20 cellular contexts compared by ENCODE assay signal in the genomic region with DNA sequence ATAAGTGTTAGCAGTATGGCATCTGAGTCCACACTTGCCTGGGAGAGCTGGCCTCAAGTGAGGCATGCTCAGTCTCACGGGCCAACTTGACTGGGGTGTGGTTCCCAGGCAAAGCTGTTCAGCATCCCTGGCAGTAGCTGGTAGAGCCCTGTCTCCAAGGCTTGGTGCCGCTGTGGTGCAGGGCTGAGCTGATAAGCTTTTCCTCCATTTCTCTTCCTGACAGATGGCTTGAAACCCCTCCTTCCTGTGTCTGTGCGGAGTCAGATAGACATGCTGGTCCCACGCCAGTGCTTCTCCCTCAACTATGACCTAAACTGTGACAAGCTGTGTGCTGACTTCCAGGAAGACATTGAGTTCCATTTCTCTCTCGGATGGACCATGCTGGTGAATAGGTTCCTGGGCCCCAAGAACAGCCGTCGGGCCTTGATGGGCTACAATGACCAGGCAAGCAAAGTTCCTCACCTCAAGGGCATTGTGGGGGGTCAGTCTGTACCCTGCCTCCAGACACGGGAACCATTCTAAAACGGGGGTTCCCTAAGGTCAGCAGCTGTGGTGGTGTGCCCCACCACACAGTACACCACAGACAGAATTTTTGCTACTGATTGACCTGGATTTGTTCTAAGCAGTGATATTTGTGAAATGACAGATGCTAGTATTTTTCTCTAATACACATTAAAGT. TPM values are rescaled to one million over a fixed set of nuclear protein-coding genes. Genes with fewer than 3 reads are reported as not detected.
DNase-seq lines count a peak whose midpoint lies in the region; ATAC-seq, FAIRE-seq and TF ChIP-seq lines count a peak whose summit lies in the region.
"Had no signal": no experiment of that assay in that cellular context is flagged by ENCODE, and none has a peak within 500 bp of the region (broad histone marks: within the 10 kb centered on the region; RNA-seq: fewer than 3 reads in every experiment).

No MANE protein-coding gene starts in this region.

- H3K36me3 ChIP-seq in K562 (ENCODE audit: control insufficient read depth, insufficient read depth, low read length) (peaks cover 86% of the 10 kb centered on the region), neural progenitor cell (no peaks in the 10 kb centered on the region)

- in situ Hi-C loops in K562 (cut with MboI) (no loop called here), GM13977 (cut with MboI; ENCODE audit: low pct_unique_long_range_greater_than_20kb, low sequenced_read_pairs, unreplicated experiment) (no loop called here)

- H3K4me2 ChIP-seq in K562 (ENCODE audit: insufficient read depth, low read length): peak overlapping the region; percentile 69
- no peak overlapping the region for H3K4me2 ChIP-seq in neural progenitor cell

- H2AFZ ChIP-seq in K562 (ENCODE audit: low read depth, low read length) (peak overlapping the region; percentile 14; the same call in 1 of the 2 replicates), neural progenitor cell (replicated peaks) (no peak overlapping the region)

- peak; percentile 100 for FAIRE-seq in K562 (lab: Jason Lieb, UNC)
- FAIRE-seq: kidney had no signal

- TF ChIP-seq EP300 in K562 (IDR thresholded peaks at IDR 0.05; ENCODE audit: low read length): peak; percentile 90

- TF ChIP-seq CTCF in K562 (IDR thresholded peaks at IDR 0.05 in 2 of 3, conservative IDR thresholded peaks at IDR 0.05 in 1 of 3; ENCODE audit: insufficient read depth in 2 of 3, low read depth in 1 of 3, low read length in 3 of 3) (peak; percentile 12 to 37 (median 19); a peak in 2 of 6 replicates), neural progenitor cell (IDR thresholded peaks at IDR 0.05) (no peak), GM13977 (IDR thresholded peaks at IDR 0.05; ENCODE audit: extremely low read depth, insufficient read depth, missing control alignments) (no peak)

- TF ChIP-seq POLR2A in K562 (conservative IDR thresholded peaks at IDR 0.05): no peak

- BruUV-seq in K562 (replicated peaks; lab: Mats Ljungman, UMichigan): no TSS peak

- no peak for DNase-seq in activated CD4-positive, alpha-beta T cell treated with anti-CD3 and anti-CD28 coated beads for 36 hours
- no peak for DNase-seq in activated CD4-positive, alpha-beta T cell treated with anti-CD3 and anti-CD28 coated beads, Interleukin-2, amount 10 ng/mL, durations not matched to agents 7 days and 5 days
- peak in 73 of 76 experiments; percentile 14 to 96 (median 84) for DNase-seq in HUDEP-2 (lab: John Stamatoyannopoulos, UW; ENCODE audit: unreplicated experiment in 76 of 76)
- DNase-seq in K562 (ENCODE audit: extremely low read depth in 1 of 4, low spot score in 3 of 4): peak; percentile 67 to 97 (median 84)
- DNase-seq in neural progenitor cell (ENCODE audit: low spot score): no peak
- no peak for DNase-seq in NCI-H1417 treated with DMSO at 0.1 percent for 48 hours (lab: John Stamatoyannopoulos, UW)
- no peak for DNase-seq in activated naive CD4-positive, alpha-beta T cell (lab: John Stamatoyannopoulos, UW)
- DNase-seq in GM13977 (ENCODE audit: low spot score): no peak
- DNase-seq: 8988T, activated gamma-delta T cell, amygdala, cerebellar nuclear complex, endodermal cell, kidney, NCI-H2081, psoas muscle, T-cell had no signal

- H3K9ac ChIP-seq in K562 (ENCODE audit: insufficient read depth in 1 of 2, low read depth in 2 of 2, low read length in 2 of 2): peak overlapping the region; percentile 27 to 43; a peak in 3 of 4 replicates
- H3K9ac ChIP-seq in neural progenitor cell: no peak overlapping the region

- H3K9me3 Mint-ChIP-seq in activated CD4-positive, alpha-beta T cell treated with anti-CD3 and anti-CD28 coated beads for 36 hours (ENCODE audit: low read depth): no peaks in the 10 kb centered on the region
- H3K9me3 Mint-ChIP-seq in activated CD4-positive, alpha-beta T cell treated with anti-CD3 and anti-CD28 coated beads, Interleukin-2, amount 10 ng/mL, durations not matched to agents 7 days and 5 days: no peaks in the 10 kb centered on the region
- H3K9me3 Mint-ChIP-seq in neural progenitor cell: no peaks in the 10 kb centered on the region
- H3K9me3 Mint-ChIP-seq: nephron, T-cell had no signal

- H3K36me3 Mint-ChIP-seq in activated CD4-positive, alpha-beta T cell treated with anti-CD3 and anti-CD28 coated beads for 36 hours (ENCODE audit: low read depth): peaks cover 73% of the 10 kb centered on the region
- H3K36me3 Mint-ChIP-seq in activated CD4-positive, alpha-beta T cell treated with anti-CD3 and anti-CD28 coated beads, Interleukin-2, amount 10 ng/mL, durations not matched to agents 7 days and 5 days (ENCODE audit: low read depth): peaks cover 69% of the 10 kb centered on the region
- H3K36me3 Mint-ChIP-seq in neural progenitor cell: peaks cover 50% of the 10 kb centered on the region

- peak overlapping the region; percentile 77 for H3K27ac ChIP-seq in K562 (ENCODE audit: extremely low read depth, low read depth, low read length)
- H3K27ac ChIP-seq in neural progenitor cell: no peak overlapping the region
- H3K27ac ChIP-seq: thoracic aorta had no signal

- H3F3A ChIP-seq in neural progenitor cell (ENCODE audit: low read depth): peaks cover 7% of the 10 kb centered on the region

- CTCF ChIA-PET in activated CD4-positive, alpha-beta T cell treated with anti-CD3 and anti-CD28 coated beads for 36 hours (lab: Charles Lee): interaction anchor here (0.6 kb wide), 1 partner anchor 74 kb away, joined by 3 read pairs; no protein-coding TSS in a partner anchor
- CTCF ChIA-PET in activated CD4-positive, alpha-beta T cell treated with anti-CD3 and anti-CD28 coated beads, Interleukin-2, amount 10 ng/mL, durations not matched to agents 7 days and 5 days (lab: Charles Lee): interaction anchor here (0.8 to 1.4 kb wide), 5 partner anchors 8 to 25 kb away, joined by 3 to 5 read pairs (median 3); no protein-coding TSS in a partner anchor
- CTCF ChIA-PET in K562 (lab: Yijun Ruan, JAX; ENCODE audit: low intra/inter-chr PET ratio): no interaction called here

- no peaks in the 10 kb centered on the region for H3K27me3 Mint-ChIP-seq in activated CD4-positive, alpha-beta T cell treated with anti-CD3 and anti-CD28 coated beads for 36 hours
- H3K27me3 Mint-ChIP-seq in activated CD4-positive, alpha-beta T cell treated with anti-CD3 and anti-CD28 coated beads, Interleukin-2, amount 10 ng/mL, durations not matched to agents 7 days and 5 days: no peaks in the 10 kb centered on the region
- H3K27me3 Mint-ChIP-seq in neural progenitor cell (ENCODE audit: insufficient read depth, low read depth): peaks cover 3% of the 10 kb centered on the region
- H3K27me3 Mint-ChIP-seq: T-cell had no signal

- no peak overlapping the region for H3K4me3 ChIP-seq in K562
- no peak overlapping the region for H3K4me3 ChIP-seq in neural progenitor cell
- H3K4me3 ChIP-seq: psoas muscle, thoracic aorta had no signal

- H4K20me1 ChIP-seq in K562 (replicated peaks; ENCODE audit: control insufficient read depth, insufficient read depth, low read length): no peaks in the 10 kb centered on the region
- H4K20me1 ChIP-seq in neural progenitor cell (ENCODE audit: low read depth): no peaks in the 10 kb centered on the region

- TF ChIP-seq RAD21 in K562 (CRISPR knock-in tag; conservative IDR thresholded peaks at IDR 0.05 in 1 of 2, IDR thresholded peaks at IDR 0.05 in 1 of 2): peak in 1 of 2 experiments; percentile 59; a peak in 2 of 4 replicates

- no peak overlapping the region for H3K4me3 Mint-ChIP-seq in activated CD4-positive, alpha-beta T cell treated with anti-CD3 and anti-CD28 coated beads for 36 hours
- H3K4me3 Mint-ChIP-seq in activated CD4-positive, alpha-beta T cell treated with anti-CD3 and anti-CD28 coated beads, Interleukin-2, amount 10 ng/mL, durations not matched to agents 7 days and 5 days: no peak overlapping the region
- H3K4me3 Mint-ChIP-seq in neural progenitor cell: no peak overlapping the region
- H3K4me3 Mint-ChIP-seq: endodermal cell, nephron, T-cell had no signal

- POLR2A ChIA-PET in activated CD4-positive, alpha-beta T cell treated with anti-CD3 and anti-CD28 coated beads for 36 hours (lab: Charles Lee): no interaction called here
- POLR2A ChIA-PET in activated CD4-positive, alpha-beta T cell treated with anti-CD3 and anti-CD28 coated beads, Interleukin-2, amount 10 ng/mL, durations not matched to agents 7 days and 5 days (lab: Charles Lee): no interaction called here
- POLR2A ChIA-PET in K562 (lab: Yijun Ruan, JAX): interaction anchor here (0.6 to 5.0 kb wide), 12 partner anchors 9 to 119 kb away, joined by 3 to 52 read pairs (median 5); partner anchors contain the start of genes MFN2 and MIIP

- WGBS in K562 (ENCODE audit: insufficient coverage, low coverage, missing lambda C conversion rate): 21% methylated on average over 9 of the region's 9 CpGs

- H3K27me3 ChIP-seq in K562 (ENCODE audit: control insufficient read depth in 2 of 2, insufficient read depth in 2 of 2, low read length in 2 of 2) (no peaks in the 10 kb centered on the region), neural progenitor cell (no peaks in the 10 kb centered on the region)

- H3K27ac Mint-ChIP-seq in activated CD4-positive, alpha-beta T cell treated with anti-CD3 and anti-CD28 coated beads for 36 hours: peak overlapping the region; percentile 12
- no peak overlapping the region for H3K27ac Mint-ChIP-seq in activated CD4-positive, alpha-beta T cell treated with anti-CD3 and anti-CD28 coated beads, Interleukin-2, amount 10 ng/mL, durations not matched to agents 7 days and 5 days
- H3K27ac Mint-ChIP-seq in neural progenitor cell: peak overlapping the region; percentile 6
- H3K27ac Mint-ChIP-seq: endodermal cell, nephron, T-cell had no signal

- H3K4me1 Mint-ChIP-seq in activated CD4-positive, alpha-beta T cell treated with anti-CD3 and anti-CD28 coated beads for 36 hours: no peaks in the 10 kb centered on the region
- H3K4me1 Mint-ChIP-seq in activated CD4-positive, alpha-beta T cell treated with anti-CD3 and anti-CD28 coated beads, Interleukin-2, amount 10 ng/mL, durations not matched to agents 7 days and 5 days: no peaks in the 10 kb centered on the region
- peaks cover 16% of the 10 kb centered on the region for H3K4me1 Mint-ChIP-seq in neural progenitor cell
- H3K4me1 Mint-ChIP-seq: nephron, T-cell had no signal

- H3K4me1 ChIP-seq in K562 (replicated peaks in 1 of 2; ENCODE audit: control insufficient read depth in 2 of 2, insufficient read depth in 2 of 2, low read length in 2 of 2) (peaks cover 23 to 34% of the 10 kb centered on the region in 2 experiments; a peak in 4 of 5 replicates), neural progenitor cell (no peaks in the 10 kb centered on the region)
- H3K4me1 ChIP-seq: psoas muscle had no signal

- no peak for ATAC-seq in activated CD4-positive, alpha-beta T cell treated with anti-CD3 and anti-CD28 coated beads for 36 hours
- peak; percentile 88 for ATAC-seq in K562
- ATAC-seq: T-cell had no signal

- peaks cover 11% of the 10 kb centered on the region; the same call in 2 of the 3 replicates for H3K79me2 ChIP-seq in K562 (ENCODE audit: control insufficient read depth, insufficient read depth, low read length)
- H3K79me2 ChIP-seq in neural progenitor cell (ENCODE audit: low read depth): no peaks in the 10 kb centered on the region

- no peaks in the 10 kb centered on the region for H3K9me3 ChIP-seq in K562 (replicated peaks; ENCODE audit: control insufficient read depth, insufficient read depth, low read depth, low read length)
- H3K9me3 ChIP-seq in neural progenitor cell (ENCODE audit: low read depth): no peaks in the 10 kb centered on the region
- H3K9me3 ChIP-seq: psoas muscle, thoracic aorta had no signal

- no peaks in the 10 kb centered on the region for H3K9me1 ChIP-seq in K562 (ENCODE audit: control insufficient read depth, insufficient read depth, low read length)

- intact Hi-C loops in activated CD4-positive, alpha-beta T cell treated with anti-CD3 and anti-CD28 coated beads for 36 hours (cut with DNase I, micrococcal nuclease): no loop called here
- intact Hi-C loops in K562 (cut with micrococcal nuclease): loop anchor here (1.0 to 2.0 kb wide), 3 partner anchors 8 to 26 kb away; partner anchors contain the start of gene MIIP

RNA-seq across cellular contexts. Expression of gene MIIP, which starts 13.7 kb away (rescaled TPM):
- total RNA-seq in activated CD4-positive, alpha-beta T cell treated with anti-CD3 and anti-CD28 coated beads for 36 hours: 10 to 100 TPM; 30.2 to 31.5 TPM
- total RNA-seq in activated CD4-positive, alpha-beta T cell treated with anti-CD3 and anti-CD28 coated beads, Interleukin-2, amount 10 ng/mL, durations not matched to agents 7 days and 5 days: 10 to 100 TPM; 33.7 to 43.7 TPM
- total RNA-seq in K562 (2011; cell fraction: chromatin; rRNA removed; ENCODE audit: low replicate concordance): 73.6 and 259 TPM in 2 replicates
- 259 and 285 TPM in 2 replicates for total RNA-seq in K562 (2011; cell fraction: nucleolus; rRNA removed)
- 145 and 161 TPM in 2 replicates for total RNA-seq in K562 (2011; cell fraction: nucleoplasm; rRNA removed)
- total RNA-seq in K562 (2014; rRNA removed): 117 and 131 TPM in 2 replicates
- 11.8 and 17.2 TPM in 2 replicates for total RNA-seq in K562 (2014; rRNA removed; fragmentation: Illumina TruSeq; extraction: Trizol)
- 50.7 and 55.6 TPM in 2 replicates for total RNA-seq in K562 (2015; rRNA removed; fragmentation: Illumina TruSeq; extraction: Trizol)
- total RNA-seq in K562 (2021): 92.8 and 102 TPM in 2 replicates
- 48.3 and 113 TPM in 2 replicates for polyA plus RNA-seq in K562 (2011; rRNA removed)
- polyA plus RNA-seq in K562 (2011; cell fraction: cytosol; rRNA removed): 79.2 and 124 TPM in 2 replicates
- 514 and 538 TPM in 2 replicates for polyA plus RNA-seq in K562 (2011; cell fraction: nucleus; rRNA removed)
- polyA plus RNA-seq in K562 (2012): 79.3 and 134 TPM in 2 replicates
- 30.8 and 57.5 TPM in 2 replicates for polyA plus RNA-seq in K562 (2014; fragmentation: Illumina TruSeq; extraction: Trizol)
- polyA plus RNA-seq in K562 (2014; fragmentation: Nextera tagmentation; extraction: Ambion mirVana): 1 to 10 TPM; 2.5 to 5.1 TPM
- 105 and 108 TPM in 2 replicates for polyA plus RNA-seq in K562 (2014; rRNA removed)
- polyA minus RNA-seq in K562 (2011; rRNA and poly(A)+ RNA removed): 15.8 and 16.2 TPM in 2 replicates
- polyA minus RNA-seq in K562 (2011; cell fraction: cytosol; rRNA and poly(A)+ RNA removed): 26.3 and 43.2 TPM in 2 replicates
- polyA minus RNA-seq in K562 (2011; cell fraction: nucleus; rRNA and poly(A)+ RNA removed): 54.1 and 78.2 TPM in 2 replicates
- 26.3 and 83.4 TPM in 2 replicates for total RNA-seq in neural progenitor cell (ENCODE audit: low replicate concordance)

RNA-seq across cellular contexts. Expression of gene MFN2, which starts 25.4 kb away (rescaled TPM):
- 10 to 100 TPM; 52.5 to 71.6 TPM for total RNA-seq in activated CD4-positive, alpha-beta T cell treated with anti-CD3 and anti-CD28 coated beads for 36 hours
- total RNA-seq in activated CD4-positive, alpha-beta T cell treated with anti-CD3 and anti-CD28 coated beads, Interleukin-2, amount 10 ng/mL, durations not matched to agents 7 days and 5 days: 10 to 100 TPM; 46.3 to 60.3 TPM
- 133 and 181 TPM in 2 replicates for total RNA-seq in K562 (2011; cell fraction: chromatin; rRNA removed; ENCODE audit: low replicate concordance)
- total RNA-seq in K562 (2011; cell fraction: nucleolus; rRNA removed): 106 and 110 TPM in 2 replicates
- total RNA-seq in K562 (2011; cell fraction: nucleoplasm; rRNA removed): 88.2 and 107 TPM in 2 replicates
- total RNA-seq in K562 (2014; rRNA removed): 95.4 and 108 TPM in 2 replicates
- 87.1 and 109 TPM in 2 replicates for total RNA-seq in K562 (2014; rRNA removed; fragmentation: Illumina TruSeq; extraction: Trizol)
- 79.6 and 82.9 TPM in 2 replicates for total RNA-seq in K562 (2015; rRNA removed; fragmentation: Illumina TruSeq; extraction: Trizol)
- 147 and 158 TPM in 2 replicates for total RNA-seq in K562 (2021)
- polyA plus RNA-seq in K562 (2011; rRNA removed): 83.4 and 112 TPM in 2 replicates
- polyA plus RNA-seq in K562 (2011; cell fraction: cytosol; rRNA removed): 74.2 and 81.7 TPM in 2 replicates
- 185 and 193 TPM in 2 replicates for polyA plus RNA-seq in K562 (2011; cell fraction: nucleus; rRNA removed)
- 74.5 and 123 TPM in 2 replicates for polyA plus RNA-seq in K562 (2012)
- polyA plus RNA-seq in K562 (2014; fragmentation: Illumina TruSeq; extraction: Trizol): 139 and 165 TPM in 2 replicates
- polyA plus RNA-seq in K562 (2014; fragmentation: Nextera tagmentation; extraction: Ambion mirVana): 10 to 100 TPM; 10.5 to 14.0 TPM
- polyA plus RNA-seq in K562 (2014; rRNA removed): 94.6 and 99.9 TPM in 2 replicates
- 105 and 127 TPM in 2 replicates for polyA minus RNA-seq in K562 (2011; rRNA and poly(A)+ RNA removed)
- 52.3 and 57.5 TPM in 2 replicates for polyA minus RNA-seq in K562 (2011; cell fraction: cytosol; rRNA and poly(A)+ RNA removed)
- polyA minus RNA-seq in K562 (2011; cell fraction: nucleus; rRNA and poly(A)+ RNA removed): 38.1 and 91.4 TPM in 2 replicates
- total RNA-seq in neural progenitor cell (ENCODE audit: low replicate concordance): 29.6 and 41.9 TPM in 2 replicates

RNA-seq across cellular contexts. Expression of gene TNFRSF8, which starts 57.5 kb away (rescaled TPM):
- total RNA-seq in activated CD4-positive, alpha-beta T cell treated with anti-CD3 and anti-CD28 coated beads for 36 hours: 10 to 100 TPM; 15.7 to 16.3 TPM
- 1 to 10 TPM; 6.0 to 6.5 TPM for total RNA-seq in activated CD4-positive, alpha-beta T cell treated with anti-CD3 and anti-CD28 coated beads, Interleukin-2, amount 10 ng/mL, durations not matched to agents 7 days and 5 days
- total RNA-seq in K562 (2011; cell fraction: chromatin; rRNA removed; ENCODE audit: low replicate concordance): 14.4 and 37.6 TPM in 2 replicates
- total RNA-seq in K562 (2011; cell fraction: nucleolus; rRNA removed): 36.7 and 39.3 TPM in 2 replicates
- 23.4 and 24.7 TPM in 2 replicates for total RNA-seq in K562 (2011; cell fraction: nucleoplasm; rRNA removed)
- total RNA-seq in K562 (2014; rRNA removed) (22.2 and 27.1 TPM in 2 replicates), K562 (2014; rRNA removed; fragmentation: Illumina TruSeq; extraction: Trizol) (5.9 and 8.7 TPM in 2 replicates), K562 (2015; rRNA removed; fragmentation: Illumina TruSeq; extraction: Trizol) (17.1 and 18.9 TPM in 2 replicates), K562 (2021) (38.4 and 40.2 TPM in 2 replicates), neural progenitor cell (ENCODE audit: low replicate concordance) (not detected in 2 replicates)
- polyA plus RNA-seq in K562 (2011; rRNA removed) (5.6 and 12.0 TPM in 2 replicates), K562 (2014; fragmentation: Illumina TruSeq; extraction: Trizol) (22.4 and 24.4 TPM in 2 replicates), K562 (2014; fragmentation: Nextera tagmentation; extraction: Ambion mirVana) (1 to 10 TPM; 3.5 to 3.7 TPM), K562 (2014; rRNA removed) (18.2 and 19.9 TPM in 2 replicates)
- polyA plus RNA-seq in K562 (2011; cell fraction: cytosol; rRNA removed): 10.7 and 17.1 TPM in 2 replicates
- polyA plus RNA-seq in K562 (2011; cell fraction: nucleus; rRNA removed): 8.7 and 10.8 TPM in 2 replicates
- polyA plus RNA-seq in K562 (2012): 23.2 and 39.4 TPM in 2 replicates
- polyA minus RNA-seq in K562 (2011; rRNA and poly(A)+ RNA removed): 6.5 and 7.8 TPM in 2 replicates
- polyA minus RNA-seq in K562 (2011; cell fraction: cytosol; rRNA and poly(A)+ RNA removed): 14.6 and 16.9 TPM in 2 replicates
- polyA minus RNA-seq in K562 (2011; cell fraction: nucleus; rRNA and poly(A)+ RNA removed): 5.3 and 7.6 TPM in 2 replicates
- polyA plus RNA-seq: BJ had no signal

Comparison
In these comparisons a context has a peak if more than half of its experiments do, and no peak if none do; other contexts are left out.
1. DNase-seq: peak in HUDEP-2 (73 of 76) and K562 (4 of 4); none in activated CD4-positive, alpha-beta T cell treated with anti-CD3 and anti-CD28 coated beads for 36 hours (single experiment), activated CD4-positive, alpha-beta T cell treated with anti-CD3 and anti-CD28 coated beads, Interleukin-2, amount 10 ng/mL, durations not matched to agents 7 days and 5 days (single experiment), neural progenitor cell (single experiment), NCI-H1417 treated with DMSO at 0.1 percent for 48 hours (single experiment), activated naive CD4-positive, alpha-beta T cell (0 of 4) and GM13977 (single experiment).
2. CTCF ChIP-seq: peak in K562 (3 of 3); none in neural progenitor cell (single experiment) and GM13977 (single experiment).